In genomic region chr6:135606392-135606791, GRCh38 we compare ENCODE assay signal across 28 cellular contexts.
A peak's percentile ranks its signal among the peaks of the same experiment; 100 is the strongest.
DNase-seq lines count a peak whose midpoint lies in the region; TF ChIP-seq lines count a peak whose summit lies in the region.
"Had no signal": no experiment of that assay in that cellular context is flagged by ENCODE, and none has a peak within 500 bp of the region (broad histone marks: within the 10 kb centered on the region; RNA-seq: fewer than 3 reads in every experiment).

No MANE protein-coding gene starts in this region.

- 71% methylated on average over 2 of the region's 2 CpGs; no CpG with 5 or more reads in 1 of the 2 experiments for WGBS in endodermal cell (ENCODE audit: insufficient coverage in 1 of 2, insufficient read length in 1 of 2), 2 experiments

- H3K4me1 ChIP-seq in endodermal cell (ENCODE audit: control insufficient read depth, insufficient read depth, low read length) (peaks cover 4% of the 10 kb centered on the region), breast epithelium (no peaks in the 10 kb centered on the region)

- intact Hi-C loops in breast epithelium (cut with DNase I; ENCODE audit: low total_unique reads), result no loop called here

- peak overlapping the region; percentile 3 for H3K9ac ChIP-seq in endodermal cell (ENCODE audit: extremely low read depth, low read length, poor library complexity, severe bottlenecking)

- H3K27ac Mint-ChIP-seq in activated naive CD4-positive, alpha-beta T cell treated with anti-CD3 and anti-CD28 coated beads, Interleukin-2, amount 50 U/mL, for 24 hours, result peak overlapping the region; percentile 47
- H3K27ac Mint-ChIP-seq in endodermal cell, result no peak overlapping the region
- H3K27ac Mint-ChIP-seq: IgD-negative memory B cell, immature natural killer cell, type B pancreatic cell had no signal

- H3K36me3 Mint-ChIP-seq in activated naive CD4-positive, alpha-beta T cell treated with anti-CD3 and anti-CD28 coated beads, Interleukin-2, amount 50 U/mL, for 24 hours, result no peaks in the 10 kb centered on the region
- H3K36me3 Mint-ChIP-seq in endodermal cell (ENCODE audit: low read depth), result no peaks in the 10 kb centered on the region
- H3K36me3 Mint-ChIP-seq: IgD-negative memory B cell, immature natural killer cell, type B pancreatic cell had no signal

- no peaks in the 10 kb centered on the region for H3K36me3 ChIP-seq in endodermal cell (ENCODE audit: control insufficient read depth, insufficient read depth, low read length)
- no peaks in the 10 kb centered on the region for H3K36me3 ChIP-seq in MG63
- H3K36me3 ChIP-seq in breast epithelium, result no peaks in the 10 kb centered on the region
- H3K36me3 ChIP-seq: cardiac muscle cell, WERI-Rb-1 had no signal

- H3K9me3 ChIP-seq in endodermal cell (ENCODE audit: control insufficient read depth, low read length), result no peaks in the 10 kb centered on the region
- H3K9me3 ChIP-seq in MG63, result no peaks in the 10 kb centered on the region
- H3K9me3 ChIP-seq in breast epithelium, result no peaks in the 10 kb centered on the region

- H3K4me1 Mint-ChIP-seq in activated naive CD4-positive, alpha-beta T cell treated with anti-CD3 and anti-CD28 coated beads, Interleukin-2, amount 50 U/mL, for 24 hours, result peaks cover 5% of the 10 kb centered on the region
- H3K4me1 Mint-ChIP-seq in endodermal cell, result peaks cover 10% of the 10 kb centered on the region
- H3K4me1 Mint-ChIP-seq: IgD-negative memory B cell, immature natural killer cell had no signal

- peak overlapping the region; percentile 22 for H3K4me3 ChIP-seq in endodermal cell (ENCODE audit: low read length)
- H3K4me3 ChIP-seq in MG63, result no peak overlapping the region
- H3K4me3 ChIP-seq in breast epithelium, result no peak overlapping the region
- H3K4me3 ChIP-seq: cardiac muscle cell had no signal

- H3K27ac ChIP-seq in endodermal cell (ENCODE audit: low read depth, low read length) (no peak overlapping the region), breast epithelium (no peak overlapping the region)
- H3K27ac ChIP-seq: C4-2B, cardiac muscle cell, WERI-Rb-1 had no signal

- no peaks in the 10 kb centered on the region for H3K9me3 Mint-ChIP-seq in activated naive CD4-positive, alpha-beta T cell treated with anti-CD3 and anti-CD28 coated beads, Interleukin-2, amount 50 U/mL, for 24 hours
- no peaks in the 10 kb centered on the region for H3K9me3 Mint-ChIP-seq in endodermal cell
- H3K9me3 Mint-ChIP-seq: IgD-negative memory B cell, immature natural killer cell, type B pancreatic cell had no signal

- no peaks in the 10 kb centered on the region for H3K27me3 ChIP-seq in endodermal cell (ENCODE audit: control insufficient read depth, insufficient read depth, low read length, poor library complexity, severe bottlenecking)
- no peaks in the 10 kb centered on the region for H3K27me3 ChIP-seq in MG63
- H3K27me3 ChIP-seq in breast epithelium, result no peaks in the 10 kb centered on the region
- H3K27me3 ChIP-seq: cardiac muscle cell had no signal

- TF ChIP-seq POLR2A in breast epithelium (IDR thresholded peaks at IDR 0.05), result no peak

- no peak overlapping the region for H3K4me3 Mint-ChIP-seq in activated naive CD4-positive, alpha-beta T cell treated with anti-CD3 and anti-CD28 coated beads, Interleukin-2, amount 50 U/mL, for 24 hours
- no peak overlapping the region for H3K4me3 Mint-ChIP-seq in endodermal cell
- H3K4me3 Mint-ChIP-seq: IgD-negative memory B cell, immature natural killer cell, type B pancreatic cell had no signal

- no peaks in the 10 kb centered on the region for H3K27me3 Mint-ChIP-seq in activated naive CD4-positive, alpha-beta T cell treated with anti-CD3 and anti-CD28 coated beads, Interleukin-2, amount 50 U/mL, for 24 hours
- H3K27me3 Mint-ChIP-seq in endodermal cell (ENCODE audit: insufficient read depth), result no peaks in the 10 kb centered on the region
- H3K27me3 Mint-ChIP-seq: IgD-negative memory B cell, type B pancreatic cell had no signal

- TF ChIP-seq CTCF in endodermal cell (conservative IDR thresholded peaks at IDR 0.05) (no peak), breast epithelium (IDR thresholded peaks at IDR 0.05) (no peak)

- DNase-seq in NCI-H2107 treated with DMSO at 0.1 percent for 48 hours (lab: John Stamatoyannopoulos, UW; ENCODE audit: unreplicated experiment) (peak; percentile 12), NCI-H2107 (lab: John Stamatoyannopoulos, UW) (no peak), endodermal cell (no peak), MG63 (no peak), breast epithelium (ENCODE audit: low spot score in 2 of 2) (no peak), UCSD-AML1 (lab: John Stamatoyannopoulos, UW; ENCODE audit: unreplicated experiment) (no peak)
- no peak for DNase-seq in activated naive CD4-positive, alpha-beta T cell treated with Interleukin-2 at 50 U/mL for 16 hours
- DNase-seq: 8988T; activated CD4-positive, alpha-beta T cell treated with anti-CD3 and anti-CD28 coated beads for 48 hours; activated naive CD4-positive, alpha-beta T cell treated with anti-CD3 and anti-CD28 coated beads, Interleukin-2, amount 50 U/mL, for 16 hours; anterior cingulate cortex; COR-L47; DMS79 treated with DMSO at 0.1 percent for 48 hours; effector CD4-positive, alpha-beta T cell; GDM1; immature natural killer cell; mesendoderm; NCI-H1694 treated with DMSO at 0.1 percent for 48 hours; NCI-H226; stimulated activated CD4-positive, alpha-beta T cell treated with anti-CD3 and anti-CD28 coated beads, Interleukin-15, amount 100 ng/mL, for 24 hours; stimulated activated CD4-positive, alpha-beta T cell treated with anti-CD3 and anti-CD28 coated beads, Interleukin-4, amount 100 ng/mL, for 4 hours; T1000; WERI-Rb-1 had no signal
